ENCODE assay signal across 8 cellular contexts in genomic region chr17:78484300-78485159, GRCh38.
DNase-seq lines count a peak whose midpoint lies in the region; ATAC-seq and TF ChIP-seq lines count a peak whose summit lies in the region.

No MANE protein-coding gene starts in this region.

- no peaks in the 10 kb centered on the region for H3K27me3 ChIP-seq in Peyer's patch

- peaks cover 11 to 13% (median 12%) of the 10 kb centered on the region in 3 donors for H3K27me3 Mint-ChIP-seq in immature natural killer cell (ENCODE audit: low read depth in 3 of 3)

- H3K4me1 Mint-ChIP-seq in immature natural killer cell: peaks cover 4 to 9% of the 10 kb centered on the region in 2 donors

- TF ChIP-seq CTCF in Peyer's patch (IDR thresholded peaks at IDR 0.05): no peak

- DNase-seq in NCI-H345 (lab: John Stamatoyannopoulos, UW) (peak; percentile 32), NCI-H345 treated with DMSO at 0.1 percent for 48 hours (lab: John Stamatoyannopoulos, UW; ENCODE audit: unreplicated experiment) (no peak), Peyer's patch (peak; percentile 43 to 63 (median 61)), immature natural killer cell (peak; percentile 21 to 43 (median 28)), NCI-H1105 (lab: John Stamatoyannopoulos, UW) (no peak)
- DNase-seq in activated naive CD4-positive, alpha-beta T cell treated with anti-CD3 and anti-CD28 coated beads, Interleukin-2, amount 50 U/mL, for 16 hours: peak; percentile 63
- peak; percentile 43 for DNase-seq in stimulated activated CD8-positive, alpha-beta memory T cell treated with anti-CD3 and anti-CD28 coated beads, Interleukin-12 subunit alpha, Interleukin-12 subunit beta, amount 100 ng/mL, for 4 hours (ENCODE audit: low read depth)

- TF ChIP-seq POLR2A in Peyer's patch (IDR thresholded peaks at IDR 0.05): no peak

- no peaks in the 10 kb centered on the region for H3K36me3 Mint-ChIP-seq in immature natural killer cell

- peak overlapping the region; percentile 26 to 39 (median 36) for H3K4me3 ChIP-seq in Peyer's patch

- peaks cover 0 to 12% (median 2%) of the 10 kb centered on the region in 4 donors for H3K4me1 ChIP-seq in Peyer's patch

- H3K27ac ChIP-seq in Peyer's patch: no peak overlapping the region

- no peak for ATAC-seq in GM21381 (IDR thresholded peaks at IDR 0.05; ENCODE audit: unreplicated experiment)

- no peaks in the 10 kb centered on the region for H3K9me3 ChIP-seq in Peyer's patch

- H3K4me3 Mint-ChIP-seq in immature natural killer cell: peak overlapping the region in 4 of 5 donors; percentile 18 to 69 (median 50)

- no peak overlapping the region for H3K27ac Mint-ChIP-seq in immature natural killer cell

- H3K36me3 ChIP-seq in Peyer's patch: no peaks in the 10 kb centered on the region

- no peaks in the 10 kb centered on the region for H3K9me3 Mint-ChIP-seq in immature natural killer cell

Comparison
In these comparisons a context has a peak if more than half of its experiments do, and no peak if none do; other contexts are left out.
1. DNase-seq: peak in NCI-H345 (single experiment), Peyer's patch (3 of 3), activated naive CD4-positive, alpha-beta T cell treated with anti-CD3 and anti-CD28 coated beads, Interleukin-2, amount 50 U/mL, for 16 hours (single experiment), immature natural killer cell (3 of 3) and stimulated activated CD8-positive, alpha-beta memory T cell treated with anti-CD3 and anti-CD28 coated beads, Interleukin-12 subunit alpha, Interleukin-12 subunit beta, amount 100 ng/mL, for 4 hours (single experiment); none in NCI-H345 treated with DMSO at 0.1 percent for 48 hours (single experiment) and NCI-H1105 (single experiment).